Comparison of ENCODE assay signal across 23 cellular contexts in the genomic region with DNA sequence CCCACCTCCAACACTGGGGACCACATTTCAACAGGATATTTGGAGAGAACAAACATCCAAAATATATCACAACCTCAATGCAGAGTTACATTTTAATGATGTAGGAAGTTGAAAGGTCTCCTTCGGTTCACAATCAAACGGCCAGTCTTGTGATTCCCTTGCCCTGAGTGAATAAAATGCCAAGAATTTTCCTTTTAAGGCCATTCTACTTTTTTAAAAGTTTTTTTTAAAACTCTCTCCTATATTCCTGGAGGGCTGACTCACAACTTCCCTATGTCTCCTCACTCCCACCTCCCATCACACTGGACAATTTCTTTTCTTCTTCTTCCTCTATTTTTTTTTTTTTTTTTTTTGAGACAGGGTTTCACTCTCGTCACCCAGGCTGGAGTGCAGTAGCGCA.
"Had no signal": no experiment of that assay in that cellular context is flagged by ENCODE, and none has a peak within 500 bp of the region (broad histone marks: within the 10 kb centered on the region; RNA-seq: fewer than 3 reads in every experiment).

No MANE protein-coding gene starts in this region.

- H3K27me3 Mint-ChIP-seq: dendritic cell treated with granulocyte-macrophage colony-stimulating factor and Interleukin-4, amounts not matched to agents 40 ng/mL and 50 ng/mL, for 4 days; stimulated activated memory B cell treated with anti-CD40 and anti-IgM and Interleukin-4, amounts not matched to agents 10 μg/mL and 1 μg/mL and 100 μg/mL, for 72 hours; stimulated activated naive CD8-positive, alpha-beta T cell treated with anti-CD3 and anti-CD28 coated beads, Interleukin-15, Interleukin-2, amounts not matched to agents 100 ng/mL and 50 ng/mL, for 24 hours had no signal

- H3K27ac Mint-ChIP-seq: dendritic cell treated with granulocyte-macrophage colony-stimulating factor and Interleukin-4, amounts not matched to agents 40 ng/mL and 50 ng/mL, for 4 days; effector memory CD8-positive, alpha-beta T cell; immature natural killer cell; memory B cell; mesothelial cell of epicardium; natural killer cell; neural progenitor cell; stimulated activated memory B cell treated with anti-CD40 and anti-IgM and Interleukin-4, amounts not matched to agents 10 μg/mL and 1 μg/mL and 100 μg/mL, for 72 hours; stimulated activated naive CD8-positive, alpha-beta T cell treated with anti-CD3 and anti-CD28 coated beads, Interleukin-15, Interleukin-2, amounts not matched to agents 100 ng/mL and 50 ng/mL, for 24 hours had no signal

- H3K4me3 ChIP-seq: esophagus muscularis mucosa, gastroesophageal sphincter, left lung, lower lobe of right lung, neural progenitor cell, spleen, testis, tibial nerve had no signal

- H3K4me1 Mint-ChIP-seq: immature natural killer cell; mesothelial cell of epicardium; natural killer cell; neural progenitor cell; stimulated activated memory B cell treated with anti-CD40 and anti-IgM and Interleukin-4, amounts not matched to agents 10 μg/mL and 1 μg/mL and 100 μg/mL, for 72 hours had no signal

- H3K4me3 Mint-ChIP-seq: dendritic cell treated with granulocyte-macrophage colony-stimulating factor and Interleukin-4, amounts not matched to agents 40 ng/mL and 50 ng/mL, for 4 days; effector memory CD8-positive, alpha-beta T cell; immature natural killer cell; memory B cell; mesothelial cell of epicardium; natural killer cell; neural progenitor cell; stimulated activated memory B cell treated with anti-CD40 and anti-IgM and Interleukin-4, amounts not matched to agents 10 μg/mL and 1 μg/mL and 100 μg/mL, for 72 hours; stimulated activated naive CD8-positive, alpha-beta T cell treated with anti-CD3 and anti-CD28 coated beads, Interleukin-15, Interleukin-2, amounts not matched to agents 100 ng/mL and 50 ng/mL, for 24 hours had no signal

- ATAC-seq: effector memory CD8-positive, alpha-beta T cell; gastroesophageal sphincter; left lung; lower lobe of right lung; natural killer cell; sciatic nerve; stimulated activated memory B cell treated with anti-CD40 and anti-IgM and Interleukin-4, amounts not matched to agents 10 μg/mL and 1 μg/mL and 100 μg/mL, for 72 hours had no signal

- H3K36me3 Mint-ChIP-seq: immature natural killer cell; memory B cell; mesothelial cell of epicardium; natural killer cell; neural progenitor cell; stimulated activated memory B cell treated with anti-CD40 and anti-IgM and Interleukin-4, amounts not matched to agents 10 μg/mL and 1 μg/mL and 100 μg/mL, for 72 hours had no signal

- DNase-seq: effector memory CD8-positive, alpha-beta T cell; foreskin fibroblast; glutamatergic neuron; immature natural killer cell; left lung; lower lobe of right lung; natural killer cell; occipital lobe; spleen; stimulated activated CD4-positive, alpha-beta T cell treated with anti-CD3 and anti-CD28 coated beads, Interleukin-15, amount 100 ng/mL, for 24 hours; stimulated activated CD4-positive, alpha-beta T cell treated with anti-CD3 and anti-CD28 coated beads, Interleukin-1b, Interleukin-23, amount 100 ng/mL, for 48 hours; stimulated activated CD4-positive, alpha-beta T cell treated with anti-CD3 and anti-CD28 coated beads, Interleukin-4, amount 100 ng/mL, for 24 hours; testis had no signal
